28 cellular contexts compared by ENCODE assay signal in the genomic region with DNA sequence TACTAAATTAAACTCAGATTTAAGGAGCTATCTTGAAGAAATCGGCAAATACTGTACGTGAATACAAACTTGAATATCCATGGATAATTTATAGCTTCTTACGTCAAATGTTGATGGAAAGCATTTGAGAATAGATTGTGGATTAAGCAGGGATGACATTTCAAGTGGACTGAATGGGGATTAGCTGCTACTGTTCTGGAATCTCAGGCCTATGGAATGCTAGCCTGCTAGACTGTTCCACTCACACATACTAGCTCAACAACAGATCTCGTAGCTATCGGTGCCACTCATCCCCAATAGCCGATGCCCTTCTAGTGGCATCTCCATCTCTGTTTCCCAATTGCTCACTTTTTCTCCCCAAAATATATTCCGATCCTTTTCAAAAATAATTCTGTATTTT.
"Had no signal": no experiment of that assay in that cellular context is flagged by ENCODE, and none has a peak within 500 bp of the region (broad histone marks: within the 10 kb centered on the region; RNA-seq: fewer than 3 reads in every experiment).

No MANE protein-coding gene starts in this region.

- H3K9me3 Mint-ChIP-seq: dendritic cell treated with granulocyte-macrophage colony-stimulating factor and Interleukin-4, amounts not matched to agents 40 ng/mL and 50 ng/mL, for 4 days; naive thymus-derived CD4-positive, alpha-beta T cell had no signal

- H3K4me3 ChIP-seq: right atrium auricular region, spleen, tibial nerve had no signal

- H3K4me3 Mint-ChIP-seq: activated naive CD8-positive, alpha-beta T cell; dendritic cell treated with granulocyte-macrophage colony-stimulating factor and Interleukin-4, amounts not matched to agents 40 ng/mL and 50 ng/mL, for 4 days; naive thymus-derived CD4-positive, alpha-beta T cell had no signal

- H3K9me3 ChIP-seq: right atrium auricular region, spleen, tibial nerve had no signal

- ATAC-seq: activated CD4-positive, CD25-positive, alpha-beta regulatory T cell treated with anti-CD3 and anti-CD28 coated beads, Interleukin-2, amount 50 U/mL, for 24 hours; left colon; naive thymus-derived CD4-positive, alpha-beta T cell had no signal

- H3K27me3 ChIP-seq: brain microvascular endothelial cell, right atrium auricular region, spleen, tibial nerve had no signal

- H3K36me3 Mint-ChIP-seq: activated naive CD8-positive, alpha-beta T cell; naive thymus-derived CD4-positive, alpha-beta T cell had no signal

- FAIRE-seq: endometrium, TTC549 had no signal

- H3K79me2 ChIP-seq: parathyroid adenoma had no signal

- DNase-seq: activated CD4-positive, alpha-beta T cell treated with anti-CD3 and anti-CD28 coated beads for 48 hours; activated CD4-positive, alpha-beta T cell treated with anti-CD3 and anti-CD28 coated beads, Interleukin-2, amount 50 U/mL, for 48 hours; activated CD8-positive, alpha-beta memory T cell treated with anti-CD3 and anti-CD28 coated beads for 24 hours; activated effector memory CD4-positive, alpha-beta T cell treated with Interleukin-2 at 50 U/mL for 16 hours; activated naive CD4-positive, alpha-beta T cell treated with Interleukin-2 at 50 U/mL for 16 hours; aorta; brain microvascular endothelial cell; central memory CD4-positive, alpha-beta T cell; head of caudate nucleus; hippocampal formation; kidney; left colon; mammary epithelial cell; midbrain; naive thymus-derived CD4-positive, alpha-beta T cell; occipital lobe; spleen; stimulated activated naive CD4-positive, alpha-beta T cell treated with Interleukin-2 at 50 U/mL for 16 hours; T-helper 9 cell; WERI-Rb-1 had no signal

- H3K27ac ChIP-seq: brain microvascular endothelial cell, parathyroid adenoma, right atrium auricular region, spleen, tibial nerve, WERI-Rb-1 had no signal

- H2AFZ ChIP-seq: parathyroid adenoma had no signal

- H3K9ac ChIP-seq: parathyroid adenoma had no signal

- H3K4me1 ChIP-seq: parathyroid adenoma, right atrium auricular region, spleen, tibial nerve had no signal

- H3K27me3 Mint-ChIP-seq: activated naive CD8-positive, alpha-beta T cell; dendritic cell treated with granulocyte-macrophage colony-stimulating factor and Interleukin-4, amounts not matched to agents 40 ng/mL and 50 ng/mL, for 4 days; naive thymus-derived CD4-positive, alpha-beta T cell had no signal

- H3K4me1 Mint-ChIP-seq: naive thymus-derived CD4-positive, alpha-beta T cell had no signal

- H3K36me3 ChIP-seq: brain microvascular endothelial cell, right atrium auricular region, spleen, tibial nerve, WERI-Rb-1 had no signal

- H3K27ac Mint-ChIP-seq: activated naive CD8-positive, alpha-beta T cell; dendritic cell treated with granulocyte-macrophage colony-stimulating factor and Interleukin-4, amounts not matched to agents 40 ng/mL and 50 ng/mL, for 4 days; naive thymus-derived CD4-positive, alpha-beta T cell had no signal
